ENCODE assay signal across 28 cellular contexts in the genomic region with DNA sequence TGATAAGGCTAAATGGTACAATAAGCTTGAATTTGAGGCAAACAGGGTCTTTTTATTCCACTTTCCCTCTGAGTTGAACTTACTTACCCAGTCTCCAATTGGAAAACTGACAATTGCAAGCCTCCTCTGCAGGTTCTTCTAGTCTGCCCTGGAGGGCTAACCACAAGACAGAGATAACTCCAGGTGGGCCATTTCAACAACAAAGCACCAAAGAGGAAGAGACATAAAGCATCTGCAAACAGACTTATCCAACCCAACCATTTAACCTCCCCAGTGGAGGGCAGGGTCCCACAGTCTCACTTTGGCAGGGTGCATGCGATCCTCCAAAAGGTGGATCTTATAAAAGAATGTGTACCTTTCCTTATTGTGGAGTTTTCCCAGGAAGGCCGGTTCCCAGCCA.
"Had no signal": no experiment of that assay in that cellular context is flagged by ENCODE, and none has a peak within 500 bp of the region (broad histone marks: within the 10 kb centered on the region; RNA-seq: fewer than 3 reads in every experiment).

No MANE protein-coding gene starts in this region.

- H3K36me3 Mint-ChIP-seq: activated naive CD4-positive, alpha-beta T cell treated with anti-CD3 and anti-CD28 coated beads, Interleukin-2, amount 10 ng/mL, durations not matched to agents 7 days and 5 days; activated naive CD4-positive, alpha-beta T cell treated with anti-CD3 and anti-CD28 coated beads, Interleukin-2, amount 50 U/mL, for 72 hours; activated naive CD8-positive, alpha-beta T cell treated with anti-CD3 and anti-CD28 coated beads, Interleukin-2, amount 10 ng/mL, durations not matched to agents 7 days and 5 days; brain had no signal

- H3K4me1 ChIP-seq: ascending aorta, breast epithelium had no signal

- ATAC-seq: activated naive CD4-positive, alpha-beta T cell treated with anti-CD3 and anti-CD28 coated beads, Interleukin-2, amount 50 U/mL, for 72 hours; activated T-cell treated with anti-CD3 and anti-CD28 coated beads, Interleukin-2, amount 50 U/mL, for 72 hours; esophagus mucosa had no signal

- H3K36me3 ChIP-seq: ascending aorta, breast epithelium, cardiac muscle cell had no signal

- H3K27ac Mint-ChIP-seq: activated CD4-positive, alpha-beta memory T cell treated with anti-CD3 and anti-CD28 coated beads, Interleukin-2, amount 10 ng/mL, durations not matched to agents 7 days and 5 days; activated CD4-positive, alpha-beta T cell treated with anti-CD3 and anti-CD28 coated beads, Interleukin-2, amount 10 ng/mL, durations not matched to agents 7 days and 5 days; activated naive CD4-positive, alpha-beta T cell treated with anti-CD3 and anti-CD28 coated beads, Interleukin-2, amount 10 ng/mL, durations not matched to agents 7 days and 5 days; activated naive CD4-positive, alpha-beta T cell treated with anti-CD3 and anti-CD28 coated beads, Interleukin-2, amount 50 U/mL, for 72 hours; activated naive CD8-positive, alpha-beta T cell treated with anti-CD3 and anti-CD28 coated beads, Interleukin-2, amount 10 ng/mL, durations not matched to agents 7 days and 5 days; activated T-cell treated with anti-CD3 and anti-CD28 coated beads, Interleukin-2, amount 50 U/mL, for 24 hours; activated T-cell treated with anti-CD3 and anti-CD28 coated beads, Interleukin-2, amount 50 U/mL, for 72 hours; brain; dendritic cell treated with granulocyte-macrophage colony-stimulating factor and Interleukin-4, amounts not matched to agents 40 ng/mL and 50 ng/mL, for 4 days; endodermal cell had no signal

- H3K9me3 ChIP-seq: ascending aorta, breast epithelium had no signal

- H3K4me1 Mint-ChIP-seq: activated CD4-positive, alpha-beta memory T cell treated with anti-CD3 and anti-CD28 coated beads, Interleukin-2, amount 10 ng/mL, durations not matched to agents 7 days and 5 days; activated CD4-positive, alpha-beta T cell treated with anti-CD3 and anti-CD28 coated beads, Interleukin-2, amount 10 ng/mL, durations not matched to agents 7 days and 5 days; activated naive CD4-positive, alpha-beta T cell treated with anti-CD3 and anti-CD28 coated beads, Interleukin-2, amount 10 ng/mL, durations not matched to agents 7 days and 5 days; activated naive CD8-positive, alpha-beta T cell treated with anti-CD3 and anti-CD28 coated beads, Interleukin-2, amount 10 ng/mL, durations not matched to agents 7 days and 5 days; central memory CD8-positive, alpha-beta T cell had no signal

- H3K4me3 Mint-ChIP-seq: activated CD4-positive, alpha-beta memory T cell treated with anti-CD3 and anti-CD28 coated beads, Interleukin-2, amount 10 ng/mL, durations not matched to agents 7 days and 5 days; activated CD4-positive, alpha-beta T cell treated with anti-CD3 and anti-CD28 coated beads, Interleukin-2, amount 10 ng/mL, durations not matched to agents 7 days and 5 days; activated naive CD4-positive, alpha-beta T cell treated with anti-CD3 and anti-CD28 coated beads, Interleukin-2, amount 10 ng/mL, durations not matched to agents 7 days and 5 days; activated naive CD8-positive, alpha-beta T cell treated with anti-CD3 and anti-CD28 coated beads, Interleukin-2, amount 10 ng/mL, durations not matched to agents 7 days and 5 days; activated T-cell treated with anti-CD3 and anti-CD28 coated beads, Interleukin-2, amount 50 U/mL, for 24 hours; activated T-cell treated with anti-CD3 and anti-CD28 coated beads, Interleukin-2, amount 50 U/mL, for 72 hours; brain; central memory CD8-positive, alpha-beta T cell; dendritic cell treated with granulocyte-macrophage colony-stimulating factor and Interleukin-4, amounts not matched to agents 40 ng/mL and 50 ng/mL, for 4 days; endodermal cell had no signal

- DNase-seq: activated CD4-positive, alpha-beta memory T cell treated with anti-CD3 and anti-CD28 coated beads, Interleukin-2, amount 10 ng/mL, durations not matched to agents 7 days and 5 days; activated CD4-positive, alpha-beta T cell treated with anti-CD3 and anti-CD28 coated beads for 1 hour; activated CD4-positive, alpha-beta T cell treated with anti-CD3 and anti-CD28 coated beads for 4 hours; activated CD4-positive, alpha-beta T cell treated with anti-CD3 and anti-CD28 coated beads, Interleukin-2, amount 10 ng/mL, durations not matched to agents 7 days and 5 days; activated CD4-positive, alpha-beta T cell treated with anti-CD3 and anti-CD28 coated beads, Interleukin-2, amount 50 U/mL, for 4 hours; activated CD8-positive, alpha-beta memory T cell treated with anti-CD3 and anti-CD28 coated beads, Interleukin-2, amount 50 U/mL, for 48 hours; activated gamma-delta T cell; activated naive CD4-positive, alpha-beta T cell; activated naive CD4-positive, alpha-beta T cell treated with anti-CD3 and anti-CD28 coated beads, Interleukin-2, amount 10 ng/mL, durations not matched to agents 7 days and 5 days; activated naive CD8-positive, alpha-beta T cell treated with anti-CD3 and anti-CD28 coated beads, Interleukin-2, amount 10 ng/mL, durations not matched to agents 7 days and 5 days; activated T-cell treated with anti-CD3 and anti-CD28 coated beads for 4 hours; activated T-cell treated with anti-CD3 and anti-CD28 coated beads, Interleukin-2, amount 50 U/mL, for 24 hours; activated T-cell treated with anti-CD3 and anti-CD28 coated beads, Interleukin-2, amount 50 U/mL, for 72 hours; dorsolateral prefrontal cortex; effector memory CD4-positive, alpha-beta T cell; endodermal cell; foreskin fibroblast; head of caudate nucleus; T-helper 2 cell had no signal

- H3K9me3 Mint-ChIP-seq: activated CD4-positive, alpha-beta memory T cell treated with anti-CD3 and anti-CD28 coated beads, Interleukin-2, amount 10 ng/mL, durations not matched to agents 7 days and 5 days; activated CD4-positive, alpha-beta T cell treated with anti-CD3 and anti-CD28 coated beads, Interleukin-2, amount 10 ng/mL, durations not matched to agents 7 days and 5 days; activated naive CD4-positive, alpha-beta T cell treated with anti-CD3 and anti-CD28 coated beads, Interleukin-2, amount 10 ng/mL, durations not matched to agents 7 days and 5 days; activated naive CD4-positive, alpha-beta T cell treated with anti-CD3 and anti-CD28 coated beads, Interleukin-2, amount 50 U/mL, for 72 hours; activated naive CD8-positive, alpha-beta T cell treated with anti-CD3 and anti-CD28 coated beads, Interleukin-2, amount 10 ng/mL, durations not matched to agents 7 days and 5 days; activated T-cell treated with anti-CD3 and anti-CD28 coated beads, Interleukin-2, amount 50 U/mL, for 24 hours; activated T-cell treated with anti-CD3 and anti-CD28 coated beads, Interleukin-2, amount 50 U/mL, for 72 hours; central memory CD8-positive, alpha-beta T cell had no signal

- H3K27me3 ChIP-seq: ascending aorta, breast epithelium, cardiac muscle cell, dorsolateral prefrontal cortex had no signal

- H3K27ac ChIP-seq: ascending aorta, breast epithelium, cardiac muscle cell, coronary artery, dorsolateral prefrontal cortex had no signal

- H3K27me3 Mint-ChIP-seq: activated CD4-positive, alpha-beta memory T cell treated with anti-CD3 and anti-CD28 coated beads, Interleukin-2, amount 10 ng/mL, durations not matched to agents 7 days and 5 days; activated CD4-positive, alpha-beta T cell treated with anti-CD3 and anti-CD28 coated beads, Interleukin-2, amount 10 ng/mL, durations not matched to agents 7 days and 5 days; activated naive CD4-positive, alpha-beta T cell treated with anti-CD3 and anti-CD28 coated beads, Interleukin-2, amount 10 ng/mL, durations not matched to agents 7 days and 5 days; activated naive CD8-positive, alpha-beta T cell treated with anti-CD3 and anti-CD28 coated beads, Interleukin-2, amount 10 ng/mL, durations not matched to agents 7 days and 5 days; activated T-cell treated with anti-CD3 and anti-CD28 coated beads, Interleukin-2, amount 50 U/mL, for 24 hours; brain; central memory CD8-positive, alpha-beta T cell; dendritic cell treated with granulocyte-macrophage colony-stimulating factor and Interleukin-4, amounts not matched to agents 40 ng/mL and 50 ng/mL, for 4 days had no signal

- H3K4me3 ChIP-seq: ascending aorta, breast epithelium, cardiac muscle cell, coronary artery, dorsolateral prefrontal cortex had no signal
